ENCODE assay signal across 7 cellular contexts in genomic region chr6:33314943-33315752, GRCh38. TPM values are rescaled to one million over a fixed set of nuclear protein-coding genes. Genes with fewer than 3 reads are reported as not detected.
A peak's percentile ranks its signal among the peaks of the same experiment; 100 is the strongest.
DNase-seq lines count a peak whose midpoint lies in the region; ATAC-seq and TF ChIP-seq lines count a peak whose summit lies in the region.

No MANE protein-coding gene starts in this region.

- peaks cover 65% of the 10 kb centered on the region for H3K4me1 Mint-ChIP-seq in neural crest cell

- H3K9me3 Mint-ChIP-seq in neural crest cell, result no peaks in the 10 kb centered on the region

- CTCF ChIA-PET in RWPE1 (lab: Yijun Ruan, JAX), result interaction anchor here (0.6 to 0.9 kb wide), 3 partner anchors 11 to 456 kb away, joined by 3 read pairs; no protein-coding TSS in a partner anchor

- H3K4me3 ChIP-seq in epithelial cell of esophagus (ENCODE audit: low read length), result peak overlapping the region; percentile 90

- H3K27ac Mint-ChIP-seq in neural crest cell (ENCODE audit: unreplicated experiment), result no peak overlapping the region

- peaks cover 33% of the 10 kb centered on the region for H3K27me3 Mint-ChIP-seq in neural crest cell (ENCODE audit: low read depth)

- H3K4me3 Mint-ChIP-seq in neural crest cell, result peak overlapping the region; percentile 95

- DNase-seq in GM20000 (ENCODE audit: low spot score) (peak; percentile 17), RWPE1 (ENCODE audit: low spot score) (no peak), epithelial cell of esophagus (ENCODE audit: low read depth) (peak; percentile 56), neural crest cell (ENCODE audit: low read depth, low spot score) (no peak), NK-92 (lab: John Stamatoyannopoulos, UW; ENCODE audit: unreplicated experiment) (no peak)

- peaks cover 19% of the 10 kb centered on the region for H3K36me3 Mint-ChIP-seq in neural crest cell (ENCODE audit: low read depth)

- POLR2A ChIA-PET in RWPE1 (lab: Yijun Ruan, JAX; ENCODE audit: low non-redundant PET), result no interaction called here

- TF ChIP-seq CTCF in GM20000 (IDR thresholded peaks at IDR 0.05; ENCODE audit: extremely low read depth, missing control alignments) (no peak), RWPE1 (conservative IDR thresholded peaks at IDR 0.05; ENCODE audit: low read depth) (no peak), epithelial cell of esophagus (IDR thresholded peaks at IDR 0.05; ENCODE audit: insufficient read depth, low read depth, low read length, missing control alignments) (no peak), neural crest cell (conservative IDR thresholded peaks at IDR 0.05) (no peak)

- peak overlapping the region; percentile 95 for H3K27ac ChIP-seq in RWPE1

- ATAC-seq in HG03469 (IDR thresholded peaks at IDR 0.05; ENCODE audit: unreplicated experiment), result no peak
- ATAC-seq in HG03439 (IDR thresholded peaks at IDR 0.05; ENCODE audit: unreplicated experiment), result no peak

RNA-seq across cellular contexts. Expression of gene TAPBP, which starts 1.3 kb away (rescaled TPM):
- 15.4 and 16.2 TPM in 2 replicates for total RNA-seq in neural crest cell

RNA-seq across cellular contexts. Expression of gene ZBTB22, which starts 2.4 kb away (rescaled TPM):
- total RNA-seq in neural crest cell, result 23.0 and 23.4 TPM in 2 replicates

RNA-seq across cellular contexts. Expression of gene DAXX, which starts 7.6 kb away (rescaled TPM):
- total RNA-seq in neural crest cell, result 85.0 and 88.2 TPM in 2 replicates

RNA-seq across cellular contexts. Expression of gene RGL2, which starts 16.4 kb away (rescaled TPM):
- 51.9 and 56.0 TPM in 2 replicates for total RNA-seq in neural crest cell

RNA-seq across cellular contexts. Expression of gene PFDN6, which starts 25.7 kb away (rescaled TPM):
- total RNA-seq in neural crest cell, result 54.9 and 61.4 TPM in 2 replicates

Comparison
In these comparisons a context has a peak if more than half of its experiments do, and no peak if none do; other contexts are left out.
1. DNase-seq: peak in GM20000 (single experiment) and epithelial cell of esophagus (single experiment); none in RWPE1 (single experiment), neural crest cell (single experiment) and NK-92 (single experiment).